ENCODE assay signal across 8 cellular contexts in the genomic region with DNA sequence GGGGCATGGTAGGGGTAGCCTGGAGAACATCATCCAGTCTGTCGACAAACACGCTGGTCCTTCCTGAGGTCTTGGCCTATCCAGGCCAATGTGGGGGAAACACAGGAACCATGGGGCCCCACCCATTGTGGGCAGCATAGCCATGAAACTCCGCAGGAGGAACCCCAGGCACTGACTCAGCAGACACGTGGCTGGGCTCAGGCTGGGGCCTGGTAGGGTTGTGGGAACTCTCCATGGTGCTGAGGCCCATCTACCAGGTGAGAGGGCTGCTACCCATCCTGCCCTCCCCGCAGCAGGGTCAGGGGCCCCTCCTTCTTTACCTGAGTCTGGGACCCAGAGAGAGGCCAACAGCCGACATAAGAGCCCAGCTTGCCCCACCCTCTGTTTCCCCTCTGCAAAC. TPM values are rescaled to one million over a fixed set of nuclear protein-coding genes. Genes with fewer than 3 reads are reported as not detected.
DNase-seq lines count a peak whose midpoint lies in the region; ATAC-seq and TF ChIP-seq lines count a peak whose summit lies in the region.

No MANE protein-coding gene starts in this region.

- H3K4me3 ChIP-seq in BE2C (ENCODE audit: low read depth, low read length) = no peak overlapping the region

- H3K9me3 ChIP-seq in BE2C = no peaks in the 10 kb centered on the region

- ATAC-seq in sciatic nerve = peak; percentile 38
- no peak for ATAC-seq in HG03520 (IDR thresholded peaks at IDR 0.05; ENCODE audit: unreplicated experiment)

- no peak for TF ChIP-seq CTCF in BE2C (IDR thresholded peaks at IDR 0.05; ENCODE audit: low read depth, low read length)

- peaks cover 4% of the 10 kb centered on the region for H3K4me1 ChIP-seq in BE2C

- no peaks in the 10 kb centered on the region for H3K36me3 ChIP-seq in BE2C

- DNase-seq in AG08396 (ENCODE audit: low spot score) = peak; percentile 78
- peak; percentile 69 for DNase-seq in HuH-7 (ENCODE audit: low spot score)
- peak; percentile 21 to 26 for DNase-seq in activated CD4-positive, alpha-beta T cell treated with anti-CD3 and anti-CD28 coated beads for 4 hours
- DNase-seq in epithelial cell of prostate (ENCODE audit: low read depth, low spot score) = peak; percentile 26
- DNase-seq in sciatic nerve (ENCODE audit: low spot score) = no peak
- DNase-seq in BE2C = no peak
- DNase-seq in middle frontal gyrus (ENCODE audit: extremely low spot score, low spot score) = no peak

- no peaks in the 10 kb centered on the region for H3K27me3 ChIP-seq in BE2C

- intact Hi-C loops in sciatic nerve (cut with DNase I) = no loop called here

- no peak overlapping the region for H3K27ac ChIP-seq in epithelial cell of prostate

RNA-seq across cellular contexts. Expression of a gene that starts 22.6 kb away (rescaled TPM):
- total RNA-seq in sciatic nerve = 1.8 TPM
- 52.0 TPM for polyA plus RNA-seq in BE2C (2012; ENCODE audit: insufficient read depth, insufficient read length, low read depth)

RNA-seq across cellular contexts. Expression of a gene that starts 41.6 kb away (rescaled TPM):
- 16.1 TPM for total RNA-seq in sciatic nerve
- polyA plus RNA-seq in BE2C (2012; ENCODE audit: insufficient read depth, insufficient read length, low read depth) = 4.3 TPM

RNA-seq across cellular contexts. Expression of a gene that starts 43.3 kb away (rescaled TPM):
- 21.3 TPM for total RNA-seq in sciatic nerve
- polyA plus RNA-seq in BE2C (2012; ENCODE audit: insufficient read depth, insufficient read length, low read depth) = 20.3 TPM

Comparison
In these comparisons a context has a peak if more than half of its experiments do, and no peak if none do; other contexts are left out.
1. DNase-seq: peak in AG08396 (single experiment), HuH-7 (single experiment), activated CD4-positive, alpha-beta T cell treated with anti-CD3 and anti-CD28 coated beads for 4 hours (2 of 2) and epithelial cell of prostate (single experiment); none in sciatic nerve (single experiment), BE2C (single experiment) and middle frontal gyrus (single experiment).